In genomic region chr2:219269362-219270054, GRCh38 we compare ENCODE assay signal across 14 cellular contexts. TPM values are rescaled to one million over a fixed set of nuclear protein-coding genes. Genes with fewer than 3 reads are reported as not detected.
DNase-seq lines count a peak whose midpoint lies in the region; ATAC-seq and TF ChIP-seq lines count a peak whose summit lies in the region.
"Had no signal": no experiment of that assay in that cellular context is flagged by ENCODE, and none has a peak within 500 bp of the region (broad histone marks: within the 10 kb centered on the region; RNA-seq: fewer than 3 reads in every experiment).

No MANE protein-coding gene starts in this region.

- H3K4me1 ChIP-seq in right cardiac atrium (ENCODE audit: control insufficient read depth, insufficient read depth, low read length) (peaks cover 7% of the 10 kb centered on the region), stomach (peaks cover 0 to 6% (median 0%) of the 10 kb centered on the region in 4 donors), A673 (ENCODE audit: insufficient read depth, low read length, poor library complexity, severe bottlenecking) (no peaks in the 10 kb centered on the region)

- peak; percentile 3 to 14 for DNase-seq in NCI-H187 (lab: John Stamatoyannopoulos, UW)
- no peak for DNase-seq in NCI-H187 treated with DMSO at 0.1 percent for 48 hours (lab: John Stamatoyannopoulos, UW)
- no peak for DNase-seq in RWPE1 (ENCODE audit: low spot score)
- DNase-seq in right cardiac atrium: peak in 2 of 3 donors; percentile 48 to 58
- DNase-seq in stomach: peak; percentile 61
- no peak for DNase-seq in A673 (ENCODE audit: low spot score)
- DNase-seq in activated effector memory CD4-positive, alpha-beta T cell treated with Interleukin-2 at 50 U/mL for 16 hours: no peak
- DNase-seq: NCI-H1092, nephron progenitor cell, T-helper 2 cell, testis had no signal

- intact Hi-C loops in right cardiac atrium (cut with DNase I): no loop called here
- intact Hi-C loops in stomach (cut with DNase I; ENCODE audit: low total_unique reads): no loop called here
- intact Hi-C loops in A673 (cut with micrococcal nuclease; ENCODE audit: unreplicated experiment): no loop called here

- ATAC-seq in right cardiac atrium: peak in 1 of 2 donors; percentile 43
- ATAC-seq in HG03095 (IDR thresholded peaks at IDR 0.05; ENCODE audit: unreplicated experiment): no peak
- ATAC-seq: GM23338 had no signal

- H3K4me3 ChIP-seq in right cardiac atrium (ENCODE audit: low read length) (no peak overlapping the region), stomach (no peak overlapping the region), A673 (ENCODE audit: low read depth, low read length, poor library complexity, severe bottlenecking) (no peak overlapping the region)
- H3K4me3 ChIP-seq: GM23338, testis had no signal

- H3K27ac ChIP-seq in RWPE1 (peak overlapping the region; percentile 83), right cardiac atrium (ENCODE audit: low read length) (no peak overlapping the region), stomach (no peak overlapping the region), A673 (ENCODE audit: low read depth, low read length, poor library complexity, severe bottlenecking) (no peak overlapping the region)
- H3K27ac ChIP-seq: testis had no signal

- H3K36me3 ChIP-seq in stomach (no peaks in the 10 kb centered on the region), A673 (ENCODE audit: insufficient read depth, low read length, poor library complexity, severe bottlenecking) (no peaks in the 10 kb centered on the region)

- CTCF ChIA-PET in RWPE1 (lab: Yijun Ruan, JAX) (interaction anchor here (0.6 to 1.0 kb wide), 2 partner anchors 26 to 55 kb away, joined by 3 to 4 read pairs; no protein-coding TSS in a partner anchor), A673 (lab: Charles Lee) (no interaction called here)

- no peak for TF ChIP-seq POLR2A in stomach (IDR thresholded peaks at IDR 0.05)

- no peaks in the 10 kb centered on the region for H3K9me3 ChIP-seq in right cardiac atrium (ENCODE audit: control insufficient read depth, low read length)
- no peaks in the 10 kb centered on the region for H3K9me3 ChIP-seq in stomach
- H3K9me3 ChIP-seq in A673 (ENCODE audit: low read depth, low read length, poor library complexity, severe bottlenecking): no peaks in the 10 kb centered on the region
- H3K9me3 ChIP-seq: testis had no signal

- TF ChIP-seq CTCF in RWPE1 (conservative IDR thresholded peaks at IDR 0.05; ENCODE audit: low read depth): no peak
- no peak for TF ChIP-seq CTCF in stomach (IDR thresholded peaks at IDR 0.05)
- TF ChIP-seq CTCF in A673 (conservative IDR thresholded peaks at IDR 0.05; ENCODE audit: low read depth, low read length): no peak

- WGBS in right cardiac atrium: 51% methylated on average over 8 of the region's 8 CpGs
- 36 to 50% (median 44%) methylated on average over 6 to 8 of the region's 8 CpGs for WGBS in stomach, 5 donors

- no TSS peak for BruUV-seq in A673 (replicated peaks; lab: Mats Ljungman, UMichigan)

- POLR2A ChIA-PET in RWPE1 (lab: Yijun Ruan, JAX; ENCODE audit: low non-redundant PET) (interaction anchor here (0.6 kb wide), 1 partner anchor 12 kb away, joined by 4 read pairs; no protein-coding TSS in a partner anchor), A673 (lab: Charles Lee; ENCODE audit: low non-redundant PET) (no interaction called here)

- TF ChIP-seq EP300 in stomach (IDR thresholded peaks at IDR 0.05): no peak

- H3K27me3 ChIP-seq in right cardiac atrium (ENCODE audit: control insufficient read depth, insufficient read depth): no peaks in the 10 kb centered on the region
- no peaks in the 10 kb centered on the region for H3K27me3 ChIP-seq in stomach
- H3K27me3 ChIP-seq in A673 (replicated peaks; ENCODE audit: insufficient read depth, low read depth, low read length, poor library complexity): no peaks in the 10 kb centered on the region
- H3K27me3 ChIP-seq: testis had no signal

RNA-seq across cellular contexts. Expression of gene DNAJB2, which starts 9.7 kb away (rescaled TPM):
- total RNA-seq in right cardiac atrium (10 to 100 TPM; 43.9 to 78.7 (median 65.8) TPM), stomach (10 to 100 TPM; 24.4 to 88.8 (median 47.8) TPM), A673 (2021) (24.4 and 24.6 TPM in 2 replicates)
- polyA plus RNA-seq in right cardiac atrium (57.5 TPM), stomach (10 to 100 TPM; 62.5 to 85.8 (median 77.5) TPM)

RNA-seq across cellular contexts. Expression of gene TUBA4A, which starts 15.8 kb away (rescaled TPM):
- total RNA-seq in right cardiac atrium (10 to 100 TPM; 27.6 to 88.6 (median 64.3) TPM), stomach (100 to 1,000 TPM in 1 of 5 donors, 10 to 100 TPM in 4; 18.7 to 141 (median 27.2) TPM), A673 (2021) (62.9 and 68.0 TPM in 2 replicates)
- polyA plus RNA-seq in right cardiac atrium (131 TPM), stomach (10 to 100 TPM; 28.9 to 68.8 (median 51.0) TPM)

RNA-seq across cellular contexts. Expression of gene TUBA4B, which starts 16.5 kb away (rescaled TPM):
- total RNA-seq in right cardiac atrium (not detected), stomach (not detected), A673 (2021) (not detected in 2 replicates)
- polyA plus RNA-seq in right cardiac atrium (not detected), stomach (not detected)
- total RNA-seq: skeletal muscle tissue had no signal
- polyA plus RNA-seq: GM23338 had no signal

RNA-seq across cellular contexts. Expression of gene STK16, which starts 24.2 kb away (rescaled TPM):
- total RNA-seq in right cardiac atrium (10 to 100 TPM; 17.5 to 19.7 (median 19.3) TPM), stomach (10 to 100 TPM in 4 of 5 donors, 1 to 10 TPM in 1; 1.2 to 55.6 (median 23.7) TPM), A673 (2021) (22.0 and 27.6 TPM in 2 replicates)
- polyA plus RNA-seq in right cardiac atrium (22.2 TPM), stomach (10 to 100 TPM; 38.8 to 55.9 (median 45.1) TPM)

RNA-seq across cellular contexts. Expression of gene GLB1L, which starts 24.3 kb away (rescaled TPM):
- 1 to 10 TPM; 2.7 to 3.8 (median 3.3) TPM for total RNA-seq in right cardiac atrium
- polyA plus RNA-seq in right cardiac atrium: 3.1 TPM
- total RNA-seq in stomach: 10 to 100 TPM in 1 of 5 donors, 1 to 10 TPM in 2, under 1 TPM in 1, not detected in 1; 0.58 to 31.4 (median 4.5) TPM
- polyA plus RNA-seq in stomach: 1 to 10 TPM; 2.6 to 4.9 (median 2.6) TPM
- 6.9 and 8.4 TPM in 2 replicates for total RNA-seq in A673 (2021)

Comparison
In these comparisons a context has a peak if more than half of its experiments do, and no peak if none do; other contexts are left out.
1. DNase-seq: peak in NCI-H187 (2 of 2), right cardiac atrium (2 of 3) and stomach (single experiment); none in NCI-H187 treated with DMSO at 0.1 percent for 48 hours (single experiment), RWPE1 (single experiment), A673 (single experiment) and activated effector memory CD4-positive, alpha-beta T cell treated with Interleukin-2 at 50 U/mL for 16 hours (single experiment).